In the genomic region with DNA sequence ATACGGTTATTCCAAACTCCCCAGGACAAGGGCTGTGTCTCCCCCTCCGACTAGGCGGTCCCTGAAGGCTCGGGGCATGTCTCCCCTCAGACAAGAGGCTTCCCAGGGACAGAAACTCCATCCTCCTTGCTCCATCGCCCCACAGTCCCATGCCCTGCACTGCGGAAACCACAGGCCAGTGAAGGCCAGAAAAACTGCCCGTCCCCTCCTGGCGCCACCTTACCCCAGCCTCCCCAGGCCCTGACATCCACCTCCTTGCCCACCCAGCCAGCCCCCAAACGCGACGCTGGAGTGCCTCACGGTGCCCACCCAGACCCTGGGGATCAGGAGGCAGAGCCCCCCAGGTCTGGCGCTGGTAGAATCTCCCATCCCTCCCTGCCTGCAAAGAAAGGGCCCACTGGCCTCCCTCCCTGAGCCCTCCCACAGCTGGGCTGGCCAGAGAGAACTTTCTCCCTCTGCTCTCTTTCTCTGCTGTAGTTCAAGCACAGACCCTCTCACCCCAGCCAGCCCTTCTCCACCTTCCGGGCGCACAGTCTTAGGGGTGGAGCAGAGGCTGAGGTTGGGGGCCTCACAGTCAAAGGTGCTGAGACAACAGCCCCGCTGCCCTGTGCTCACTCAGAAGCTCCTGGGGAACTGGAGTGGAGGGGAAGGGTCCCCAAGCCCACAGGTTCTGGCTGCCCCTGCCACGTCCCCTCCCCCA, we compare ENCODE assay signal across 1 cellular context.
TF ChIP-seq lines count a peak whose summit lies in the region.

No MANE protein-coding gene starts in this region.

TF ChIP-seq in GM23338, 12 proteins besides CTCF, POLR2A, EP300 and RAD21 (continued from another document):
- TF ChIP-seq ETS1 (IDR thresholded peaks at IDR 0.05) (no peak), POLR2AphosphoS5 (IDR thresholded peaks at IDR 0.05; ENCODE audit: low read depth) (no peak), ZNF114 (CRISPR knock-in tag; IDR thresholded peaks at IDR 0.05) (no peak), NANOG (IDR thresholded peaks at IDR 0.05; ENCODE audit: borderline replicate concordance) (no peak)
TF ChIP-seq in GM23338: peak in this region for 0.
